In genomic region chr19:45250832-45251451, GRCh38 we compare ENCODE assay signal across 8 cellular contexts.
DNase-seq lines count a peak whose midpoint lies in the region; ATAC-seq lines count a peak whose summit lies in the region.

Gene MARK4 (plus strand): TSS chr19:45251271. CDS start chr19:45251589, 318 bp downstream.

- peak within 1 kb of the TSS; percentile 87 for H3K9ac ChIP-seq in BLaER1

- H3K4me2 ChIP-seq in BLaER1: peak within 1 kb of the TSS; percentile 95

- H3K36me3 ChIP-seq in BLaER1: peaks cover 23% of the 10 kb centered on the region; the same call in 1 of the 2 replicates

- H3K27ac ChIP-seq in BLaER1: peak within 1 kb of the TSS; percentile 93

- no peaks in the 10 kb centered on the region for H3K27me3 ChIP-seq in BLaER1

- H3K9me3 ChIP-seq in BLaER1: no peaks in the 10 kb centered on the region

- peak; percentile 51 for DNase-seq in HCEC 1CT
- peak; percentile 52 for DNase-seq in NOMO-1 treated with dmso at 0.1 percent for 144 hours (lab: John Stamatoyannopoulos, UW; ENCODE audit: unreplicated experiment)
- DNase-seq in activated CD8-positive, alpha-beta memory T cell treated with anti-CD3 and anti-CD28 coated beads, Interleukin-2, amount 50 U/mL, for 4 hours: peak; percentile 56
- DNase-seq in epidermal melanocyte (ENCODE audit: insufficient read length, low spot score): peak; percentile 86
- peak; percentile 45 for DNase-seq in midbrain (lab: John Stamatoyannopoulos, UW)
- peak; percentile 27 to 41 for DNase-seq in stimulated activated CD8-positive, alpha-beta memory T cell treated with anti-CD3 and anti-CD28 coated beads, Interleukin-15, amount 100 ng/mL, for 48 hours (ENCODE audit: low read depth in 2 of 2)

- no peak for ATAC-seq in HG03280 (IDR thresholded peaks at IDR 0.05; ENCODE audit: unreplicated experiment)

- H3K4me1 ChIP-seq in BLaER1: peaks cover 70% of the 10 kb centered on the region

- H4K20me1 ChIP-seq in BLaER1: peaks cover 43% of the 10 kb centered on the region

- peak within 1 kb of the TSS; percentile 94 for H3K4me3 ChIP-seq in BLaER1

Comparison
In these comparisons a context has a peak if more than half of its experiments do, and no peak if none do; other contexts are left out.
1. DNase-seq: peak in every context shown above with its lines; median percentile 86 in epidermal melanocyte; 56 in activated CD8-positive, alpha-beta memory T cell treated with anti-CD3 and anti-CD28 coated beads, Interleukin-2, amount 50 U/mL, for 4 hours; 52 in NOMO-1 treated with dmso at 0.1 percent for 144 hours; 51 in HCEC 1CT; 45 in midbrain; 34 in stimulated activated CD8-positive, alpha-beta memory T cell treated with anti-CD3 and anti-CD28 coated beads, Interleukin-15, amount 100 ng/mL, for 48 hours.